ENCODE assay signal across 9 cellular contexts in the genomic region with DNA sequence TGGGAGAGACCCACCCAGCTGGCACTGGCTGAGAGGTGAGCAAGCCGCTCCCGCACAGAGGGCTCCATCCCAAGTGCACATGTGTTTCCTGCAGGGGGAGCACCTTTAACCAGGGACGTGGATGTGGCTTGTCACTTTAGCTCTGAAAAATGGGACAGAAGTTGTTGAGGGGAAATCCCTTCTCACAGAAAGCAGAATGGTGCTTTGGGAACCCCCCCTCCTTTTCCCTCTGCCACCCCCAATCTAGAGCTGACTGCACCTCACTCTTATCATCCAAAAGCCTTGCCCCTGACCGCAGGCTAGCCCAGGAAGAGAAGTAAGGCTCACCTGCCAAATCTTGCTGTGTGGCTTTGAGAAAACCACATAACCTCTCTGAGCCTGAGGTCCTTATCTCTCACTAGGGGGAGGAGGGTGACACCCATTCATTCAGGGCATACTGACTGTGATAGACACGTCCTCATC.
DNase-seq lines count a peak whose midpoint lies in the region; ATAC-seq, FAIRE-seq and TF ChIP-seq lines count a peak whose summit lies in the region.
"Had no signal": no experiment of that assay in that cellular context is flagged by ENCODE, and none has a peak within 500 bp of the region (broad histone marks: within the 10 kb centered on the region; RNA-seq: fewer than 3 reads in every experiment).

No MANE protein-coding gene starts in this region.

- no peaks in the 10 kb centered on the region for H3K36me3 Mint-ChIP-seq in GM23338 (ENCODE audit: low read depth)
- H3K36me3 Mint-ChIP-seq in activated CD4-positive, alpha-beta memory T cell treated with anti-CD3 and anti-CD28 coated beads for 36 hours: no peaks in the 10 kb centered on the region
- H3K36me3 Mint-ChIP-seq: naive B cell had no signal

- DNase-seq in AG10803 (ENCODE audit: low read depth): no peak
- DNase-seq in GM23338 (ENCODE audit: low spot score): peak; percentile 78
- DNase-seq in activated CD4-positive, alpha-beta memory T cell treated with anti-CD3 and anti-CD28 coated beads for 36 hours: peak; percentile 68
- peak; percentile 40 for DNase-seq in HepG2 (ENCODE audit: low spot score)
- DNase-seq in spleen: no peak
- DNase-seq: naive B cell had no signal

- H3K36me3 ChIP-seq in GM23338 (ENCODE audit: insufficient read depth) (no peaks in the 10 kb centered on the region), HepG2 (replicated peaks in 1 of 2; ENCODE audit: control insufficient read depth in 1 of 2, insufficient read depth in 2 of 2, low read length in 2 of 2) (no peaks in the 10 kb centered on the region), spleen (no peaks in the 10 kb centered on the region)

- TF ChIP-seq CTCF in AG10803 (conservative IDR thresholded peaks at IDR 0.05; ENCODE audit: low read length): peak; percentile 26; the same call in 1 of the 2 replicates
- TF ChIP-seq CTCF in GM23338 (conservative IDR thresholded peaks at IDR 0.05; ENCODE audit: low read depth in 2 of 2): peak; percentile 62 to 80
- TF ChIP-seq CTCF in HepG2 (CRISPR knock-in tag; IDR thresholded peaks at IDR 0.05): peak; percentile 68
- TF ChIP-seq CTCF in spleen (IDR thresholded peaks at IDR 0.05 in 8 of 11, conservative IDR thresholded peaks at IDR 0.05 in 3 of 11): no peak

- WGBS in HepG2 (ENCODE audit: low lambda C conversion rate): 17% methylated on average over 3 of the region's 5 CpGs
- 7 to 21% (median 13%) methylated on average over 5 of the region's 5 CpGs for WGBS in spleen, 5 donors

- TF ChIP-seq RAD21 in HepG2 (CRISPR knock-in tag; IDR thresholded peaks at IDR 0.05): 0 out of 2 replicates have a peak, but pooled peaks have one; percentile 15

- no peak for TF ChIP-seq POLR2A in HepG2 (IDR thresholded peaks at IDR 0.05; ENCODE audit: insufficient read depth in 1 of 2, low read depth in 2 of 2, low read length in 2 of 2)
- no peak for TF ChIP-seq POLR2A in spleen (IDR thresholded peaks at IDR 0.05)

- CTCF ChIA-PET in activated CD4-positive, alpha-beta memory T cell treated with anti-CD3 and anti-CD28 coated beads for 36 hours (lab: Charles Lee): interaction anchor here (0.9 to 2.3 kb wide), 9 partner anchors 9 to 299 kb away, joined by 3 to 11 read pairs (median 4); no protein-coding TSS in a partner anchor
- CTCF ChIA-PET in HepG2 (lab: Yijun Ruan, JAX; ENCODE audit: low intra/inter-chr PET ratio, low total read pairs): interaction anchor here (0.6 to 1.3 kb wide), 2 partner anchors 12 to 33 kb away, joined by 3 to 5 read pairs; no protein-coding TSS in a partner anchor

- H3K4me3 Mint-ChIP-seq in GM23338: no peak overlapping the region
- no peak overlapping the region for H3K4me3 Mint-ChIP-seq in activated CD4-positive, alpha-beta memory T cell treated with anti-CD3 and anti-CD28 coated beads for 36 hours
- H3K4me3 Mint-ChIP-seq: naive B cell had no signal

- H3F3A ChIP-seq in GM23338 (replicated peaks; ENCODE audit: low read depth): peaks cover 4% of the 10 kb centered on the region; the same call in 1 of the 2 replicates

- in situ Hi-C loops in HepG2 (cut with HindIII; ENCODE audit: extremely low pct_ligation_motif_present, low pct_unique_long_range_greater_than_20kb): no loop called here

- no peaks in the 10 kb centered on the region for H3K9me2 ChIP-seq in GM23338 (ENCODE audit: insufficient read depth)

- no peak overlapping the region for H2AFZ ChIP-seq in GM23338
- no peak overlapping the region for H2AFZ ChIP-seq in HepG2 (ENCODE audit: low read length)

- intact Hi-C loops in activated CD4-positive, alpha-beta memory T cell treated with anti-CD3 and anti-CD28 coated beads for 36 hours (cut with micrococcal nuclease): loop anchor here (5.0 kb wide), 1 partner anchor 35 kb away; no protein-coding TSS in a partner anchor
- intact Hi-C loops in HepG2 (cut with micrococcal nuclease; ENCODE audit: unreplicated experiment): no loop called here
- intact Hi-C loops in spleen (cut with DNase I; ENCODE audit: low total_unique reads): no loop called here

- H3K4me1 ChIP-seq in GM23338 (ENCODE audit: insufficient read depth) (peaks cover 9% of the 10 kb centered on the region; the same call in 1 of the 2 replicates), HepG2 (ENCODE audit: insufficient read depth, low read length) (peaks cover 12% of the 10 kb centered on the region), spleen (peaks cover 0 to 18% (median 8%) of the 10 kb centered on the region in 6 donors)

- FAIRE-seq in HepG2 (lab: Jason Lieb, UNC): peak; percentile 60

- no peak overlapping the region for H3K27ac Mint-ChIP-seq in GM23338
- H3K27ac Mint-ChIP-seq in activated CD4-positive, alpha-beta memory T cell treated with anti-CD3 and anti-CD28 coated beads for 36 hours: peak overlapping the region; percentile 45

- no peaks in the 10 kb centered on the region for H4K20me1 ChIP-seq in GM23338 (replicated peaks; ENCODE audit: insufficient read depth)
- no peaks in the 10 kb centered on the region for H4K20me1 ChIP-seq in HepG2 (ENCODE audit: insufficient read depth, low read length)

- H3K9me3 ChIP-seq in HepG2 (ENCODE audit: low read length): no peaks in the 10 kb centered on the region
- H3K9me3 ChIP-seq in spleen: no peaks in the 10 kb centered on the region

- H3K27me3 ChIP-seq in GM23338 (ENCODE audit: insufficient read depth) (no peaks in the 10 kb centered on the region), HepG2 (ENCODE audit: control insufficient read depth in 1 of 2, insufficient read depth in 2 of 2, low read length in 2 of 2) (peaks cover 6 to 59% of the 10 kb centered on the region in 2 experiments; a peak in 4 of 5 replicates), spleen (replicated peaks in 1 of 7) (peaks cover 0 to 52% (median 0%) of the 10 kb centered on the region in 7 donors)

- H3K27me3 Mint-ChIP-seq in GM23338 (ENCODE audit: insufficient read depth, low read depth, poor library complexity): peaks cover 15% of the 10 kb centered on the region
- peaks cover 11% of the 10 kb centered on the region for H3K27me3 Mint-ChIP-seq in activated CD4-positive, alpha-beta memory T cell treated with anti-CD3 and anti-CD28 coated beads for 36 hours

- no peak overlapping the region for H3K9ac ChIP-seq in HepG2 (ENCODE audit: insufficient read depth, low read depth, low read length)

- H3K4me2 ChIP-seq in GM23338 (no peak overlapping the region), HepG2 (ENCODE audit: low read depth, low read length) (no peak overlapping the region)

- H3K79me2 ChIP-seq in GM23338 (replicated peaks; ENCODE audit: insufficient read depth) (no peaks in the 10 kb centered on the region), HepG2 (ENCODE audit: insufficient read depth, low read length) (no peaks in the 10 kb centered on the region)

- H3K4me3 ChIP-seq in AG10803 (ENCODE audit: low read length) (no peak overlapping the region), GM23338 (no peak overlapping the region), HepG2 (replicated peaks in 1 of 3; ENCODE audit: insufficient read depth in 1 of 3, low read depth in 2 of 3, low read length in 3 of 3) (no peak overlapping the region), spleen (no peak overlapping the region)

- no TSS peak for BruUV-seq in HepG2 (replicated peaks; lab: Mats Ljungman, UMichigan)

- peak; percentile 73 for ATAC-seq in GM23338
- ATAC-seq in HepG2: peak; percentile 89
- ATAC-seq in HG02588 (IDR thresholded peaks at IDR 0.05; ENCODE audit: unreplicated experiment): no peak
- ATAC-seq in HG03108 (IDR thresholded peaks at IDR 0.05; ENCODE audit: unreplicated experiment): no peak
- no peak for ATAC-seq in GM21717 (IDR thresholded peaks at IDR 0.05; ENCODE audit: unreplicated experiment)

- no peaks in the 10 kb centered on the region for H3K9me3 Mint-ChIP-seq in GM23338
- H3K9me3 Mint-ChIP-seq in activated CD4-positive, alpha-beta memory T cell treated with anti-CD3 and anti-CD28 coated beads for 36 hours: no peaks in the 10 kb centered on the region
- H3K9me3 Mint-ChIP-seq: naive B cell had no signal

- peaks cover 18% of the 10 kb centered on the region for H3K4me1 Mint-ChIP-seq in GM23338
- H3K4me1 Mint-ChIP-seq in activated CD4-positive, alpha-beta memory T cell treated with anti-CD3 and anti-CD28 coated beads for 36 hours (ENCODE audit: low read depth): peaks cover 18% of the 10 kb centered on the region

- H3K27ac ChIP-seq in GM23338 (ENCODE audit: low read depth) (no peak overlapping the region), HepG2 (ENCODE audit: extremely low read length, insufficient read depth, low read length) (no peak overlapping the region), spleen (no peak overlapping the region)

- POLR2A ChIA-PET in activated CD4-positive, alpha-beta memory T cell treated with anti-CD3 and anti-CD28 coated beads for 36 hours (lab: Charles Lee): interaction anchor here (0.6 to 0.9 kb wide), 5 partner anchors 125 to 706 kb away, joined by 3 to 6 read pairs (median 3); partner anchors contain the start of gene HMCES
- POLR2A ChIA-PET in HepG2 (lab: Yijun Ruan, JAX): no interaction called here

- TF ChIP-seq EP300 in HepG2 (IDR thresholded peaks at IDR 0.05; ENCODE audit: low read depth in 2 of 2, low read length in 2 of 2): no peak
- TF ChIP-seq EP300 in HepG2 (CRISPR knock-in tag; IDR thresholded peaks at IDR 0.05; ENCODE audit: borderline replicate concordance): no peak

TF ChIP-seq in GM23338, 12 proteins besides CTCF, POLR2A, EP300 and RAD21 (continues in another document):
- TF ChIP-seq STAT1 (IDR thresholded peaks at IDR 0.05; ENCODE audit: unreplicated experiment) (no peak), ZNF331 (CRISPR knock-in tag; IDR thresholded peaks at IDR 0.05; ENCODE audit: low read depth) (no peak), NANOG (IDR thresholded peaks at IDR 0.05; ENCODE audit: borderline replicate concordance) (no peak), POLR2AphosphoS5 (IDR thresholded peaks at IDR 0.05; ENCODE audit: low read depth) (no peak), ZNF114 (CRISPR knock-in tag; IDR thresholded peaks at IDR 0.05) (no peak), CREB1 (CRISPR knock-in tag; IDR thresholded peaks at IDR 0.05; ENCODE audit: low read depth) (no peak), JUNB (IDR thresholded peaks at IDR 0.05; ENCODE audit: unreplicated experiment) (no peak), EZH2phosphoT487 (IDR thresholded peaks at IDR 0.05; ENCODE audit: unreplicated experiment) (no peak)

TF ChIP-seq in HepG2, 621 proteins besides CTCF, POLR2A, EP300 and RAD21 (continues in another document):
- TF ChIP-seq ZNF335 (CRISPR knock-in tag; IDR thresholded peaks at IDR 0.05): no peak
- TF ChIP-seq SMC3 (IDR thresholded peaks at IDR 0.05; ENCODE audit: low read length): 0 out of 2 replicates have a peak, but pooled peaks have one; percentile 15
- no peak for TF ChIP-seq ZNF672 (CRISPR knock-in tag; IDR thresholded peaks at IDR 0.05)
- no peak for TF ChIP-seq KDM4B (CRISPR knock-in tag; IDR thresholded peaks at IDR 0.05)

Comparison
In these comparisons a context has a peak if more than half of its experiments do, and no peak if none do; other contexts are left out.
1. DNase-seq: peak in GM23338 (single experiment), activated CD4-positive, alpha-beta memory T cell treated with anti-CD3 and anti-CD28 coated beads for 36 hours (single experiment) and HepG2 (single experiment); none in AG10803 (single experiment) and spleen (single experiment).
2. CTCF ChIP-seq: peak in AG10803 (single experiment), GM23338 (2 of 2) and HepG2 (single experiment); none in spleen (0 of 11).
3. ATAC-seq: peak in GM23338 (single experiment) and HepG2 (single experiment); none in HG02588 (single experiment), HG03108 (single experiment) and GM21717 (single experiment).